ENCODE assay signal across 1 cellular context in the genomic region with DNA sequence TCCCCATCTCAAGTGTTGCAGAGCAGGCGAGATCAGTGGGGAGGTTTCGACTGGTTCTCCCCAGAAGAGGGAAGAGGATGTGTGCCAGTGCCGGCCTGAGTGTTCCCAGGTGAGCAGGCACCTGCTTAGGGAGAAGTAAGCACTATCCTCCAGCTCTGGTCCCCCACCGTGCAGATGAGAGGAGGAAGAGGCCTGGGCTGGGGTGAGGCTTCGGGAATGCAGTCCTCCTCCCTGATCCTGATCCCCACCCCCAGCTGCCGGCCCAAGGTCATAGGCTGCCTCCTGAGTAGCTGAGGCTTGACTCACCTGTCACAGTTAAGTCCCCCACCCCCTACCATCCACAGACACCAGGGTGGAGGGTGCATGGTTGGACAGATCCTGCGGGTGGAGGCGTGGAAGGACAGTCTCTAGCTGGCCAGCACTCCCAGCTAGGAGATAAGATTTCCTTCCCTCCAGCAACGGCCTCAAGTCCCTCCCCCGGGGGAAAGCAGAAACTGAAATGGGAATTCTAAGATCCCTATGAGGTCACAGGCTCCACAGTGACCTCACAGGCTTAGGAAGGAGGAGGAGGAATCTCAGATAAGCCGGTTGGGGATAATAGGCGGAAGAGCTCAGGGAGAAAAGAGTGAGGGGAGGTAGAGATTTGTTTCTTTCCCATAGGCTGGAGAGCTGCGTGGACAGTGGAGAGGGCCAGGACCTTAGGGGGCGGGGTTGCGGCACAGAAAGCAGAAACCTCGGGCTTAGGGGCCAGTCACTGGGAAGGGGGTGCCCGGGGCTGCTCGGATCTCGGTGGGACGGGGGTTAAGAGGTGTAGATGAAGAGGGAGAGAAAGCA.
TF ChIP-seq lines count a peak whose summit lies in the region.

No MANE protein-coding gene starts in this region.

TF ChIP-seq in GM12878, 131 proteins besides CTCF, POLR2A, EP300 and RAD21:
- 0 out of 2 replicates have a peak, but pooled peaks have one; percentile 53 for TF ChIP-seq CREB1 (IDR thresholded peaks at IDR 0.05; ENCODE audit: low read depth)
- 0 out of 2 replicates have a peak, but pooled peaks have one; percentile 27 for TF ChIP-seq CREM (IDR thresholded peaks at IDR 0.05; ENCODE audit: low read depth)
- no peak for TF ChIP-seq NFXL1 (IDR thresholded peaks at IDR 0.05; ENCODE audit: borderline replicate concordance)
- TF ChIP-seq NR2F1 (conservative IDR thresholded peaks at IDR 0.05) = 0 out of 2 replicates have a peak, but pooled peaks have one; percentile 19
TF ChIP-seq in GM12878: peak in this region for 3.
